Comparison of ENCODE assay signal across 8 cellular contexts in genomic region chr5:87267574-87268125, GRCh38. TPM values are rescaled to one million over a fixed set of nuclear protein-coding genes. Genes with fewer than 3 reads are reported as not detected.
A peak's percentile ranks its signal among the peaks of the same experiment; 100 is the strongest.
DNase-seq lines count a peak whose midpoint lies in the region; ATAC-seq and TF ChIP-seq lines count a peak whose summit lies in the region.

TSS of gene RASA1 (plus strand) at chr5:87267883. CDS start at chr5:87268452, 569 bp downstream.

- H3T11ph ChIP-seq in H9 (ENCODE audit: low read length): no peak within 1 kb of the TSS

- peaks cover 12% of the 10 kb centered on the region; the same call in 1 of the 2 replicates for H3K4me1 ChIP-seq in ES-I3 (ENCODE audit: insufficient read depth, low read length)
- H3K4me1 ChIP-seq in H9 (ENCODE audit: insufficient read depth, low read length): no peaks in the 10 kb centered on the region; the same call in 1 of the 2 replicates

- H2AFZ ChIP-seq in H9 (ENCODE audit: low read length): no peak within 1 kb of the TSS

- no peak within 1 kb of the TSS for H3K23ac ChIP-seq in H9 (ENCODE audit: insufficient read length, low read depth, low read length)

- peak within 1 kb of the TSS; percentile 80 for H3K18ac ChIP-seq in H9 (ENCODE audit: insufficient read length, low read depth, low read length)

- no peak for TF ChIP-seq CTCF in H9 (conservative IDR thresholded peaks at IDR 0.05)
- no peak for TF ChIP-seq CTCF in fibroblast of pulmonary artery (IDR thresholded peaks at IDR 0.05; ENCODE audit: low read length, missing control alignments)

- H3K4ac ChIP-seq in H9 (ENCODE audit: low read depth, low read length): no peak within 1 kb of the TSS

- peaks cover 4% of the 10 kb centered on the region; the same call in 1 of the 2 replicates for H3K79me2 ChIP-seq in H9 (ENCODE audit: insufficient read depth, low read length)

- no peak within 1 kb of the TSS for H2BK20ac ChIP-seq in H9 (ENCODE audit: low read depth, low read length, poor library complexity, severe bottlenecking)

- H2BK5ac ChIP-seq in H9 (ENCODE audit: insufficient read length, low read length): no peak within 1 kb of the TSS

- H3K9me3 ChIP-seq in ES-I3 (ENCODE audit: control insufficient read depth, insufficient read depth, low read length) (no peaks in the 10 kb centered on the region), H9 (ENCODE audit: control insufficient read depth, low read depth, low read length) (no peaks in the 10 kb centered on the region)

- H3K56ac ChIP-seq in H9 (ENCODE audit: insufficient read length, low read depth, low read length): no peak within 1 kb of the TSS

- peak; percentile 96 for DNase-seq in H9
- peak; percentile 93 for DNase-seq in M059J (ENCODE audit: low read depth)
- DNase-seq in activated T-helper 9 cell treated with anti-CD3 and anti-CD28 coated beads, Interleukin-2, amount 50 U/mL, for 16 hours (ENCODE audit: low read depth): peak; percentile 78
- peak; percentile 90 for DNase-seq in fibroblast of pulmonary artery (ENCODE audit: low read depth)
- DNase-seq in natural killer cell treated with Interleukin-12 subunit alpha and Interleukin-12 subunit beta and Interleukin-15 and Interleukin-18, amount 100 ng/mL, for 72 hours (ENCODE audit: low spot score): peak; percentile 94
- peak; percentile 83 for DNase-seq in stimulated activated naive CD4-positive, alpha-beta T cell treated with Interleukin-2 at 50 U/mL for 16 hours (lab: John Stamatoyannopoulos, UW)

- no peaks in the 10 kb centered on the region for H3K36me3 ChIP-seq in ES-I3 (ENCODE audit: insufficient read depth, low read length)

- peaks cover 2 to 5% (median 5%) of the 10 kb centered on the region in 3 experiments; a peak in 5 of 7 replicates for H3K36me3 Mint-ChIP-seq in H9 (ENCODE audit: insufficient read depth in 1 of 3, low read depth in 3 of 3)
- H3K36me3 Mint-ChIP-seq in natural killer cell treated with Interleukin-12 subunit alpha and Interleukin-12 subunit beta and Interleukin-15 and Interleukin-18, amount 100 ng/mL, for 72 hours: no peaks in the 10 kb centered on the region

- peak; percentile 83 to 85 for ATAC-seq in natural killer cell treated with Interleukin-12 subunit alpha and Interleukin-12 subunit beta and Interleukin-15 and Interleukin-18, amount 100 ng/mL, for 72 hours

- no peak within 1 kb of the TSS for H4K91ac ChIP-seq in H9 (ENCODE audit: insufficient read length, low read depth, low read length)

- H3K4me2 ChIP-seq in H9 (ENCODE audit: insufficient read depth, insufficient read length, low read length): peak within 1 kb of the TSS; percentile 53

- no peak within 1 kb of the TSS for H4K5ac ChIP-seq in H9 (ENCODE audit: insufficient read length, low read depth, low read length)

- H3K23me2 ChIP-seq in H9 (ENCODE audit: insufficient read length, low read depth, low read length, poor library complexity, severe bottlenecking): no peaks in the 10 kb centered on the region

- peak within 1 kb of the TSS; percentile 76 for H3K14ac ChIP-seq in H9 (ENCODE audit: insufficient read depth, low read length)

- H3K79me1 ChIP-seq in H9 (ENCODE audit: insufficient read depth, low read depth, low read length, poor library complexity, severe bottlenecking): no peaks in the 10 kb centered on the region

- peak within 1 kb of the TSS; percentile 97 to 100 for H3K4me3 Mint-ChIP-seq in H9
- H3K4me3 Mint-ChIP-seq in natural killer cell treated with Interleukin-12 subunit alpha and Interleukin-12 subunit beta and Interleukin-15 and Interleukin-18, amount 100 ng/mL, for 72 hours: peak within 1 kb of the TSS; percentile 99

- peaks cover 42 to 44% of the 10 kb centered on the region in 2 experiments for H3K4me1 Mint-ChIP-seq in H9
- H3K4me1 Mint-ChIP-seq in natural killer cell treated with Interleukin-12 subunit alpha and Interleukin-12 subunit beta and Interleukin-15 and Interleukin-18, amount 100 ng/mL, for 72 hours (ENCODE audit: low read depth in 2 of 2): peaks cover 19 to 28% of the 10 kb centered on the region in 2 donors

- H3K9me3 Mint-ChIP-seq in H9: no peaks in the 10 kb centered on the region; a peak in 1 of 5 replicates
- H3K9me3 Mint-ChIP-seq in natural killer cell treated with Interleukin-12 subunit alpha and Interleukin-12 subunit beta and Interleukin-15 and Interleukin-18, amount 100 ng/mL, for 72 hours: no peaks in the 10 kb centered on the region

- H3K27me3 ChIP-seq in H9 (ENCODE audit: insufficient read depth, low read length): no peaks in the 10 kb centered on the region; the same call in 1 of the 2 replicates

- no peak within 1 kb of the TSS for H4K8ac ChIP-seq in H9 (replicated peaks; ENCODE audit: insufficient read length, low read depth, low read length)

- no peak within 1 kb of the TSS for H2BK12ac ChIP-seq in H9 (ENCODE audit: insufficient read length, low read depth, low read length)

- peaks cover 33% of the 10 kb centered on the region for H3K27me3 Mint-ChIP-seq in H9 (ENCODE audit: low read depth)
- H3K27me3 Mint-ChIP-seq in natural killer cell treated with Interleukin-12 subunit alpha and Interleukin-12 subunit beta and Interleukin-15 and Interleukin-18, amount 100 ng/mL, for 72 hours: no peaks in the 10 kb centered on the region

- H3K9ac ChIP-seq in ES-I3 (ENCODE audit: low read depth, low read length) (peak within 1 kb of the TSS; percentile 90), H9 (ENCODE audit: extremely low read depth, insufficient read length, low read length) (peak within 1 kb of the TSS; percentile 81)

- no peak within 1 kb of the TSS for H2BK120ac ChIP-seq in H9 (ENCODE audit: low read depth, low read length, poor library complexity, severe bottlenecking)

- no peaks in the 10 kb centered on the region for H4K20me1 ChIP-seq in H9 (ENCODE audit: control insufficient read depth, insufficient read depth, insufficient read length)

- peak within 1 kb of the TSS; percentile 99 for H3K27ac Mint-ChIP-seq in H9
- peak within 1 kb of the TSS; percentile 92 to 93 for H3K27ac Mint-ChIP-seq in natural killer cell treated with Interleukin-12 subunit alpha and Interleukin-12 subunit beta and Interleukin-15 and Interleukin-18, amount 100 ng/mL, for 72 hours

- H3K4me3 ChIP-seq in fibroblast of pulmonary artery (replicated peaks; ENCODE audit: low read depth, low read length): peak within 1 kb of the TSS; percentile 94

- H2AK5ac ChIP-seq in H9 (ENCODE audit: insufficient read length, low read length): no peak within 1 kb of the TSS

- peak; percentile 94 for TF ChIP-seq POLR2A in Raji (IDR thresholded peaks at IDR 0.05; ENCODE audit: insufficient read depth, low read depth, low read length)

- H2BK15ac ChIP-seq in H9 (ENCODE audit: low read depth, low read length): no peak within 1 kb of the TSS

- no CpG with 5 or more reads among the region's 46 CpGs for WGBS in H9 (ENCODE audit: extremely low coverage, insufficient read length, low lambda C conversion rate)

- H3K27ac ChIP-seq in H9 (ENCODE audit: insufficient read length, low read depth, low read length): peak within 1 kb of the TSS; percentile 6

RNA-seq across cellular contexts. Expression of gene RASA1, which starts in this region (rescaled TPM):
- total RNA-seq in H9 (2021): 29.6 TPM in 2 replicates
- 20.1 and 31.3 TPM in 2 replicates for total RNA-seq in M059J (2014; rRNA removed; shearing (Covaris generic))
- total RNA-seq in natural killer cell treated with Interleukin-12 subunit alpha and Interleukin-12 subunit beta and Interleukin-15 and Interleukin-18, amount 100 ng/mL, for 72 hours: 10 to 100 TPM; 23.3 to 30.6 TPM

Comparison
In these comparisons a context has a peak if more than half of its experiments do, and no peak if none do; other contexts are left out.
1. Peak in every context shown above with its lines: DNase-seq, ATAC-seq, H3K4me3 ChIP-seq and H3K27ac ChIP-seq.